Comparison of ENCODE assay signal across 8 cellular contexts in the genomic region with DNA sequence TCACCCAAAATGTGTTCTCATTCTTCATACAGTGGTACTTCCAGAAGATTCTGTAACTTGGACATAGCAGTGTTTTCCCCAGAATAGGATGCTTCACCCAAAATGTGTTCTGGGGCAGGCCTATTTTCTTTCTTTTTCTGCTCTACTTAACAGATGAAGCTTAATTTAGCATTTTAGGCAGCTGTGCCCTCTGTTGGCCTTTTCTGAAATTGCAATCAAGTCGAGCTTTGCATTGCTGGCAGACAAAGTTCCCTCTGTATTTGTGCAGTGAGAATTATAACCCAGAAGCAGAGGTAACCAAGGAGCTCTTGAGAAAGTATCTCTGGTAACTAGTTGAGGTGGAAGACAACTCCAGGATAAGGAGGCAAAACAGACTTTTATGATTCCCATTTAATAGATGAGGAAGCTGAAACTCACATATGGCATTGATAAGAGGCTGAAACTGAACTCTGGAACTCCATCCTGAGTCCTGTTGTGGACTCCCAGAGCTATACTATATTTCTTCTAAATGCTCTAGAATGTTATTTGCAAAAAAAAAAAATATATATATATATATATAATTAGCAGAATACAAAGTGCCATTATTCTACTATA. TPM values are rescaled to one million over a fixed set of nuclear protein-coding genes. Genes with fewer than 3 reads are reported as not detected.
DNase-seq lines count a peak whose midpoint lies in the region; ATAC-seq and TF ChIP-seq lines count a peak whose summit lies in the region.

No MANE protein-coding gene starts in this region.

- intact Hi-C loops in upper lobe of right lung (cut with DNase I) = no loop called here

- in situ Hi-C loops in KBM-7 (cut with MboI; ENCODE audit: low pct_unique_long_range_greater_than_20kb, low sequenced_read_pairs) = no loop called here

- H3K27ac ChIP-seq in RWPE2 (ENCODE audit: poor library complexity, severe bottlenecking) (no peak overlapping the region), upper lobe of right lung (no peak overlapping the region)

- H3K4me1 ChIP-seq in RWPE2 (ENCODE audit: insufficient read depth, poor library complexity, severe bottlenecking) = no peaks in the 10 kb centered on the region
- H3K4me1 ChIP-seq in upper lobe of right lung = no peaks in the 10 kb centered on the region

- DNase-seq in AG09319 (ENCODE audit: extremely low read depth, low read depth) (peak; percentile 27), KBM-7 (peak; percentile 66), RWPE2 (ENCODE audit: low spot score) (no peak), cerebellar cortex (ENCODE audit: low spot score) (peak; percentile 84), lung microvascular endothelial cell (ENCODE audit: low read depth in 2 of 2) (peak; percentile 51 to 62), upper lobe of right lung (no peak)

- H3K9me3 ChIP-seq in RWPE2 (ENCODE audit: severe bottlenecking) (no peaks in the 10 kb centered on the region), upper lobe of right lung (no peaks in the 10 kb centered on the region)

- H3K4me3 ChIP-seq in RWPE2 (ENCODE audit: severe bottlenecking) (no peak overlapping the region), upper lobe of right lung (no peak overlapping the region)

- peak; percentile 83 for TF ChIP-seq CTCF in AG09319 (IDR thresholded peaks at IDR 0.05; ENCODE audit: low read depth, low read length)
- peak; percentile 81 for TF ChIP-seq CTCF in GM12872 (IDR thresholded peaks at IDR 0.05; ENCODE audit: insufficient read depth, low read depth, low read length)
- peak; percentile 78 for TF ChIP-seq CTCF in RWPE2 (IDR thresholded peaks at IDR 0.05; ENCODE audit: poor library complexity, severe bottlenecking)
- peak; percentile 68 for TF ChIP-seq CTCF in upper lobe of right lung (IDR thresholded peaks at IDR 0.05)

- ATAC-seq in RWPE2 (ENCODE audit: low read depth) (peak; percentile 50; the same call in 1 of the 3 replicates), upper lobe of right lung (peak; percentile 50), GM18873 (IDR thresholded peaks at IDR 0.05; ENCODE audit: low FRiP score, unreplicated experiment) (no peak)

- H3K36me3 ChIP-seq in RWPE2 (ENCODE audit: low read depth) (peaks cover 10% of the 10 kb centered on the region), upper lobe of right lung (peaks cover 13% of the 10 kb centered on the region)

- H3K27me3 ChIP-seq in RWPE2 (ENCODE audit: insufficient read depth, poor library complexity, severe bottlenecking) (no peaks in the 10 kb centered on the region), upper lobe of right lung (no peaks in the 10 kb centered on the region)

RNA-seq across cellular contexts. Expression of a gene that starts 50.3 kb away (rescaled TPM):
- total RNA-seq in lung microvascular endothelial cell (not detected in 2 replicates), upper lobe of right lung (0.67 TPM)

Comparison
In these comparisons a context has a peak if more than half of its experiments do, and no peak if none do; other contexts are left out.
1. DNase-seq: peak in AG09319 (single experiment), KBM-7 (single experiment), cerebellar cortex (single experiment) and lung microvascular endothelial cell (2 of 2); none in RWPE2 (single experiment) and upper lobe of right lung (single experiment).
2. Peak in every context shown above with its lines, with median percentiles within 50 percentile points of each other: CTCF ChIP-seq.